Comparison of ENCODE assay signal across 10 cellular contexts in the genomic region with DNA sequence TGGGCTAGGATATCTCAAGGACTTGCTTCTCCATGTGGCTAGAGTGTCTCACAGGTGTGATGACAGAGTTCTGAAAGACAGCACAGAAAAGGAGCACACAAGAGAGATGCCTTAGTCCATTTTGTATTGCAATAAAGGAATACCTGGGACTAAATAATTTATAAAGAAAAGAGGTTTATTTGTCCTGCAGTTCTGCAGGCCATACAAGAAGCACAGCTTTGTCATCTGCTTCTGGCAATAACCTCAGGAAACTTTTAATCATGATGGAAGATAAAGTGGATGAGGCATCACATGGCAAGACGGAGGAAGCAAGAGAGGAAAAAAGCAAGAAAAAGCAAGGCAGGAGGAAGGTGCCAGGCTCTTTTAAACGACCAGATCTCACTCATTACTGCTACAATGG.
"Had no signal": no experiment of that assay in that cellular context is flagged by ENCODE, and none has a peak within 500 bp of the region (broad histone marks: within the 10 kb centered on the region; RNA-seq: fewer than 3 reads in every experiment).

No MANE protein-coding gene starts in this region.

- H3K4me3 ChIP-seq: GM23248, HAP-1 had no signal

- H3K4me1 Mint-ChIP-seq: H9 had no signal

- H3K27ac ChIP-seq: GM23248 had no signal

- H3K36me3 ChIP-seq: HAP-1 had no signal

- H3K9ac ChIP-seq: GM23248 had no signal

- DNase-seq: GOT3, H7, H9, HCEC 1CT, HFFc6 had no signal

- H2AFZ ChIP-seq: GM23248 had no signal

- H3K4me3 Mint-ChIP-seq: H9, HFFc6 had no signal

- H3K9me3 ChIP-seq: HAP-1 had no signal

- ATAC-seq: HCT116 had no signal

- H3K4me1 ChIP-seq: HAP-1 had no signal

- H3K27ac Mint-ChIP-seq: H9, HFFc6 had no signal

- FAIRE-seq: H1, H54 had no signal

- H3K9me3 Mint-ChIP-seq: H9, HFFc6 had no signal
